In genomic region chr6:159654483-159655098, GRCh38 we compare ENCODE assay signal across 8 cellular contexts. TPM values are rescaled to one million over a fixed set of nuclear protein-coding genes. Genes with fewer than 3 reads are reported as not detected.
DNase-seq lines count a peak whose midpoint lies in the region; ATAC-seq, FAIRE-seq and TF ChIP-seq lines count a peak whose summit lies in the region.

No MANE protein-coding gene starts in this region.

- no peaks in the 10 kb centered on the region for H3K36me3 ChIP-seq in endothelial cell of umbilical vein (ENCODE audit: control insufficient read depth in 2 of 2, extremely low read depth in 1 of 2, insufficient read depth in 2 of 2, low read length in 2 of 2)
- H3K36me3 ChIP-seq in naive thymus-derived CD4-positive, alpha-beta T cell (ENCODE audit: control insufficient read depth in 2 of 3, insufficient read depth in 3 of 3, low read length in 3 of 3): no peaks in the 10 kb centered on the region

- TF ChIP-seq POLR2A in endothelial cell of umbilical vein (IDR thresholded peaks at IDR 0.05; ENCODE audit: low read depth, low read length): no peak

- peaks cover 0 to 6% (median 0%) of the 10 kb centered on the region in 7 donors for H3K4me1 Mint-ChIP-seq in naive thymus-derived CD4-positive, alpha-beta T cell

- CTCF ChIA-PET in endothelial cell of umbilical vein (lab: Charles Lee): interaction anchor here (0.6 to 6.2 kb wide), 38 partner anchors 9 to 1318 kb away, joined by 3 to 193 read pairs (median 4); partner anchors contain the start of genes FNDC1 and PNLDC1
- CTCF ChIA-PET in naive thymus-derived CD4-positive, alpha-beta T cell (lab: Charles Lee): interaction anchor here (0.7 to 3.1 kb wide), 4 partner anchors 8 to 780 kb away, joined by 3 to 15 read pairs (median 5); no protein-coding TSS in a partner anchor

- in situ Hi-C loops in G401 (cut with HindIII; ENCODE audit: low sequenced_read_pairs): no loop called here

- no peak overlapping the region for H2AFZ ChIP-seq in endothelial cell of umbilical vein (ENCODE audit: low read depth, low read length)

- intact Hi-C loops in endothelial cell of umbilical vein (cut with micrococcal nuclease): loop anchor here (1.0 kb wide), 5 partner anchors 401 to 612 kb away; partner anchors contain the start of gene FNDC1
- intact Hi-C loops in naive thymus-derived CD4-positive, alpha-beta T cell (cut with micrococcal nuclease): loop anchor here (1.0 to 10.0 kb wide), 4 partner anchors 400 to 485 kb away; partner anchors contain the start of gene FNDC1 (in 1 of the 2)

- no peak overlapping the region for H3K27ac ChIP-seq in endothelial cell of umbilical vein (ENCODE audit: insufficient read depth, low read depth, low read length)
- H3K27ac ChIP-seq in naive thymus-derived CD4-positive, alpha-beta T cell (ENCODE audit: low read depth, low read length): no peak overlapping the region

- no peak overlapping the region for H3K4me3 ChIP-seq in endothelial cell of umbilical vein (replicated peaks in 1 of 3; ENCODE audit: insufficient read depth in 1 of 3, low read depth in 1 of 3, low read length in 3 of 3)
- no peak overlapping the region for H3K4me3 ChIP-seq in naive thymus-derived CD4-positive, alpha-beta T cell (ENCODE audit: low read length)

- no peak overlapping the region for H3K4me3 Mint-ChIP-seq in naive thymus-derived CD4-positive, alpha-beta T cell

- H3K27ac Mint-ChIP-seq in naive thymus-derived CD4-positive, alpha-beta T cell: no peak overlapping the region

- no TSS peak for BruUV-seq in endothelial cell of umbilical vein (replicated peaks; lab: Mats Ljungman, UMichigan)

- POLR2A ChIA-PET in endothelial cell of umbilical vein (lab: Charles Lee): no interaction called here
- POLR2A ChIA-PET in naive thymus-derived CD4-positive, alpha-beta T cell (lab: Charles Lee): no interaction called here

- no peaks in the 10 kb centered on the region for H3K9me3 ChIP-seq in endothelial cell of umbilical vein (replicated peaks; ENCODE audit: control insufficient read depth, insufficient read depth, low read length)
- no peaks in the 10 kb centered on the region for H3K9me3 ChIP-seq in naive thymus-derived CD4-positive, alpha-beta T cell (ENCODE audit: control insufficient read depth in 2 of 3, low read length in 3 of 3)

- peak; percentile 17 to 27 for TF ChIP-seq CTCF in endothelial cell of umbilical vein (IDR thresholded peaks at IDR 0.05; ENCODE audit: extremely low read depth in 1 of 2, insufficient read depth in 1 of 2, low read depth in 1 of 2, low read length in 2 of 2)

- no peaks in the 10 kb centered on the region for H3K9me1 ChIP-seq in endothelial cell of umbilical vein (replicated peaks; ENCODE audit: control insufficient read depth, extremely low read depth, insufficient read depth, low read length)

- peaks cover 0 to 10% (median 2%) of the 10 kb centered on the region in 11 donors for H3K9me3 Mint-ChIP-seq in naive thymus-derived CD4-positive, alpha-beta T cell

- DNase-seq in G401 (ENCODE audit: low spot score) (peak; percentile 69), LoVo (ENCODE audit: low spot score) (peak; percentile 62), RPMI7951 (ENCODE audit: low read depth) (peak; percentile 54), endothelial cell of umbilical vein (ENCODE audit: low read depth, low spot score) (peak; percentile 43)
- DNase-seq in naive thymus-derived CD4-positive, alpha-beta T cell: peak in 6 of 9 donors; percentile 8 to 53 (median 47)

- dilution Hi-C loops in endothelial cell of umbilical vein (cut with MboI; ENCODE audit: extremely low pct_ligation_motif_present, low sequenced_read_pairs): no loop called here

- peaks cover 0 to 2% (median 0%) of the 10 kb centered on the region in 5 donors for H3K27me3 Mint-ChIP-seq in naive thymus-derived CD4-positive, alpha-beta T cell

- FAIRE-seq in endothelial cell of umbilical vein (lab: Jason Lieb, UNC): peak; percentile 64

- H3K4me1 ChIP-seq in endothelial cell of umbilical vein (ENCODE audit: control insufficient read depth, extremely low read depth, insufficient read depth, low read length): no peaks in the 10 kb centered on the region
- no peaks in the 10 kb centered on the region for H3K4me1 ChIP-seq in naive thymus-derived CD4-positive, alpha-beta T cell (ENCODE audit: control insufficient read depth in 2 of 2, insufficient read depth in 2 of 2, low read length in 2 of 2)

- peak; percentile 60 for ATAC-seq in naive thymus-derived CD4-positive, alpha-beta T cell
- ATAC-seq in HG03442 (IDR thresholded peaks at IDR 0.05; ENCODE audit: unreplicated experiment) (no peak), HG03025 (IDR thresholded peaks at IDR 0.05; ENCODE audit: low FRiP score, unreplicated experiment) (no peak), HG03354 (IDR thresholded peaks at IDR 0.05; ENCODE audit: poor library complexity, severe bottlenecking, unreplicated experiment) (no peak)

- peaks cover 2% of the 10 kb centered on the region for H4K20me1 ChIP-seq in endothelial cell of umbilical vein (replicated peaks; ENCODE audit: control insufficient read depth, extremely low read depth, insufficient read depth, low read length)

- no peak overlapping the region for H3K4me2 ChIP-seq in endothelial cell of umbilical vein (ENCODE audit: insufficient read depth, low read length)

- peaks cover 0 to 14% (median 13%) of the 10 kb centered on the region in 5 donors for H3K36me3 Mint-ChIP-seq in naive thymus-derived CD4-positive, alpha-beta T cell

- H3K27me3 ChIP-seq in endothelial cell of umbilical vein (ENCODE audit: control insufficient read depth in 2 of 2, insufficient read depth in 2 of 2, low read length in 2 of 2): no peaks in the 10 kb centered on the region
- H3K27me3 ChIP-seq in naive thymus-derived CD4-positive, alpha-beta T cell (ENCODE audit: control insufficient read depth in 2 of 2, insufficient read depth in 2 of 2, low read length in 2 of 2): no peaks in the 10 kb centered on the region

- no peak overlapping the region for H3K9ac ChIP-seq in endothelial cell of umbilical vein (replicated peaks; ENCODE audit: extremely low read depth, insufficient read depth, low read length)

- no peaks in the 10 kb centered on the region for H3K79me2 ChIP-seq in endothelial cell of umbilical vein (ENCODE audit: control insufficient read depth, insufficient read depth, low read length)

TF ChIP-seq in endothelial cell of umbilical vein, 7 proteins besides CTCF, POLR2A, EP300 and RAD21:
- TF ChIP-seq EZH2 (IDR thresholded peaks at IDR 0.05; ENCODE audit: borderline replicate concordance, low read depth, low read length, severe bottlenecking): no peak
- no peak for TF ChIP-seq FOS (IDR thresholded peaks at IDR 0.05; ENCODE audit: borderline replicate concordance, insufficient read depth, low read length)
- TF ChIP-seq GATA2 (IDR thresholded peaks at IDR 0.05; ENCODE audit: insufficient read depth, insufficient read length, low read depth, low read length): no peak
- no peak for TF ChIP-seq MAX (IDR thresholded peaks at IDR 0.05; ENCODE audit: insufficient read depth, insufficient read length)
- TF ChIP-seq POLR2AphosphoS5 (IDR thresholded peaks at IDR 0.05; ENCODE audit: insufficient read depth, low read depth, low read length): no peak
- no peak for TF ChIP-seq MYC (IDR thresholded peaks at IDR 0.05; ENCODE audit: low read depth, low read length)
- no peak for TF ChIP-seq JUN (IDR thresholded peaks at IDR 0.05; ENCODE audit: borderline replicate concordance, insufficient read depth, insufficient read length, low read depth)

RNA-seq across cellular contexts. Expression of gene SOD2, which starts 38.5 kb away (rescaled TPM):
- total RNA-seq in G401 (2014; rRNA removed; shearing (Covaris generic)): 33.1 and 38.2 TPM in 2 replicates
- 59.8 and 79.5 TPM in 2 replicates for total RNA-seq in RPMI7951 (2014; rRNA removed; shearing (Covaris generic))
- total RNA-seq in endothelial cell of umbilical vein: 58.9 and 62.7 TPM in 2 replicates
- 27.7 and 31.6 TPM in 2 replicates for polyA plus RNA-seq in endothelial cell of umbilical vein
- 34.6 and 38.7 TPM in 2 replicates for polyA plus RNA-seq in endothelial cell of umbilical vein (2011; cell fraction: cytosol; rRNA removed)
- 19.9 and 24.7 TPM in 2 replicates for polyA plus RNA-seq in endothelial cell of umbilical vein (2011; cell fraction: nucleus; rRNA removed)
- 63.2 and 71.0 TPM in 2 replicates for polyA plus RNA-seq in endothelial cell of umbilical vein (2012)
- 57.6 and 74.5 TPM in 2 replicates for polyA minus RNA-seq in endothelial cell of umbilical vein
- polyA minus RNA-seq in endothelial cell of umbilical vein (2011; cell fraction: cytosol; rRNA and poly(A)+ RNA removed): 85.6 TPM
- polyA minus RNA-seq in endothelial cell of umbilical vein (2011; cell fraction: nucleus; rRNA and poly(A)+ RNA removed): 18.7 and 26.5 TPM in 2 replicates
- total RNA-seq in naive thymus-derived CD4-positive, alpha-beta T cell: 100 to 1,000 TPM in 4 of 5 experiments, 10 to 100 TPM in 1; 80.2 to 306 (median 105) TPM
- 100 to 1,000 TPM; 114 to 128 TPM for polyA plus RNA-seq in naive thymus-derived CD4-positive, alpha-beta T cell
